Comparison of ENCODE assay signal across 8 cellular contexts in genomic region chr3:114418724-114419543, GRCh38.
DNase-seq lines count a peak whose midpoint lies in the region; ATAC-seq and TF ChIP-seq lines count a peak whose summit lies in the region.

No MANE protein-coding gene starts in this region.

- CTCF ChIA-PET in A673 (lab: Charles Lee) = interaction anchor here (0.8 to 2.9 kb wide), 11 partner anchors 8 to 128 kb away, joined by 3 to 56 read pairs (median 5); no protein-coding TSS in a partner anchor
- CTCF ChIA-PET in GM10248 (lab: Yijun Ruan, JAX) = interaction anchor here (0.7 to 11.3 kb wide), 59 partner anchors 9 to 1396 kb away, joined by 3 to 139 read pairs (median 5); no protein-coding TSS in a partner anchor
- CTCF ChIA-PET in HEK293T (lab: Yijun Ruan, JAX) = interaction anchor here (0.7 to 1.6 kb wide), 9 partner anchors 10 to 266 kb away, joined by 3 to 11 read pairs (median 4); no protein-coding TSS in a partner anchor

- no peak overlapping the region for H3K56ac ChIP-seq in mesendoderm (ENCODE audit: low read length)

- H3K23ac ChIP-seq in mesendoderm (ENCODE audit: low read length) = no peak overlapping the region

- H3K36me3 Mint-ChIP-seq in effector memory CD8-positive, alpha-beta T cell (ENCODE audit: insufficient read depth) = peaks cover 6% of the 10 kb centered on the region

- no peak overlapping the region for H3K4me3 Mint-ChIP-seq in effector memory CD8-positive, alpha-beta T cell

- H4K5ac ChIP-seq in mesendoderm (ENCODE audit: low read length) = no peak overlapping the region

- no peaks in the 10 kb centered on the region for H3K27me3 Mint-ChIP-seq in effector memory CD8-positive, alpha-beta T cell

- H4K20me1 ChIP-seq in Loucy (ENCODE audit: insufficient read depth, low read length, poor library complexity, severe bottlenecking) = peaks cover 6% of the 10 kb centered on the region

- no CpG with 5 or more reads among the region's 8 CpGs for WGBS in mesendoderm (ENCODE audit: extremely low coverage, insufficient coverage, low lambda C conversion rate)

- H3K9me2 ChIP-seq in Loucy (replicated peaks; ENCODE audit: low read depth, low read length) = no peaks in the 10 kb centered on the region

- no TSS peak for BruUV-seq in A673 (replicated peaks; lab: Mats Ljungman, UMichigan)

- H4K8ac ChIP-seq in mesendoderm (ENCODE audit: low read depth, low read length) = no peak overlapping the region

- no peak overlapping the region for H2AFZ ChIP-seq in Loucy (ENCODE audit: low read length)

- H2BK15ac ChIP-seq in mesendoderm (replicated peaks; ENCODE audit: low read depth) = no peak overlapping the region

- H3K4me1 ChIP-seq in A673 (ENCODE audit: insufficient read depth, low read length, poor library complexity, severe bottlenecking) (peaks cover 30% of the 10 kb centered on the region), Loucy (ENCODE audit: insufficient read depth, low read length, poor library complexity, severe bottlenecking) (no peaks in the 10 kb centered on the region), mesendoderm (ENCODE audit: control insufficient read depth, low read depth, low read length) (no peaks in the 10 kb centered on the region), vagina (no peaks in the 10 kb centered on the region)

- H3K36me3 ChIP-seq in A673 (ENCODE audit: insufficient read depth, low read length, poor library complexity, severe bottlenecking) (no peaks in the 10 kb centered on the region), Loucy (ENCODE audit: insufficient read depth, low read length) (no peaks in the 10 kb centered on the region), mesendoderm (ENCODE audit: control insufficient read depth, insufficient read depth, low read length) (no peaks in the 10 kb centered on the region), vagina (no peaks in the 10 kb centered on the region)

- H3K4ac ChIP-seq in mesendoderm (ENCODE audit: low read depth, low read length) = no peak overlapping the region

- no peaks in the 10 kb centered on the region for H3K9me3 Mint-ChIP-seq in effector memory CD8-positive, alpha-beta T cell

- H3K18ac ChIP-seq in mesendoderm (ENCODE audit: low read length) = no peak overlapping the region

- no peak overlapping the region for H2AK5ac ChIP-seq in mesendoderm (ENCODE audit: low read length)

- H2BK5ac ChIP-seq in mesendoderm (ENCODE audit: low read length) = no peak overlapping the region

- no peak overlapping the region for H3K27ac ChIP-seq in A673 (ENCODE audit: low read depth, low read length, poor library complexity, severe bottlenecking)
- no peak overlapping the region for H3K27ac ChIP-seq in mesendoderm (ENCODE audit: low read depth, low read length)
- peak overlapping the region; percentile 49 for H3K27ac ChIP-seq in vagina

- no peak overlapping the region for H3K27ac Mint-ChIP-seq in effector memory CD8-positive, alpha-beta T cell

- POLR2A ChIA-PET in A673 (lab: Charles Lee; ENCODE audit: low non-redundant PET) (interaction anchor here (0.6 kb wide), 1 partner anchor 1654 kb away, joined by 3 read pairs; no protein-coding TSS in a partner anchor), GM10248 (lab: Yijun Ruan, JAX) (interaction anchor here (0.6 kb wide), 1 partner anchor 342 kb away, joined by 4 read pairs; no protein-coding TSS in a partner anchor), HEK293T (lab: Yijun Ruan, JAX) (no interaction called here)

- no peaks in the 10 kb centered on the region for H3F3A ChIP-seq in Loucy (ENCODE audit: low read depth)

- H2BK120ac ChIP-seq in mesendoderm (ENCODE audit: low read depth, low read length) = no peak overlapping the region

- no peaks in the 10 kb centered on the region for H3K4me1 Mint-ChIP-seq in effector memory CD8-positive, alpha-beta T cell (ENCODE audit: low read depth in 2 of 2)

- H3K79me1 ChIP-seq in mesendoderm (ENCODE audit: low read length) = no peaks in the 10 kb centered on the region

- peak; percentile 94 for ATAC-seq in effector memory CD8-positive, alpha-beta T cell (replicated peaks)

- H3K4me2 ChIP-seq in Loucy (ENCODE audit: low read depth, low read length, poor library complexity, severe bottlenecking) = no peak overlapping the region
- H3K4me2 ChIP-seq in mesendoderm (ENCODE audit: low read length) = no peak overlapping the region

- H3K4me3 ChIP-seq in A673 (ENCODE audit: low read depth, low read length, poor library complexity, severe bottlenecking) = no peak overlapping the region
- H3K4me3 ChIP-seq in Loucy (ENCODE audit: low read length, poor library complexity, severe bottlenecking) = no peak overlapping the region
- H3K4me3 ChIP-seq in mesendoderm (ENCODE audit: low read length) = no peak overlapping the region
- no peak overlapping the region for H3K4me3 ChIP-seq in vagina

- TF ChIP-seq POLR2A in vagina (IDR thresholded peaks at IDR 0.05) = no peak

- H3K79me2 ChIP-seq in Loucy (ENCODE audit: insufficient read depth, low read length) (no peaks in the 10 kb centered on the region), mesendoderm (ENCODE audit: control insufficient read depth, insufficient read depth, low read length) (no peaks in the 10 kb centered on the region)

- DNase-seq in A673 (ENCODE audit: low spot score) (peak; percentile 89), GM10248 (ENCODE audit: extremely low spot score) (peak; percentile 29), HEK293T (ENCODE audit: extremely low spot score) (peak; percentile 56), RPMI8226 (peak; percentile 53), mesendoderm (peak; percentile 76), vagina (ENCODE audit: extremely low spot score in 2 of 2) (no peak)
- DNase-seq in effector memory CD8-positive, alpha-beta T cell = peak in 2 of 3 experiments; percentile 2 to 5

- intact Hi-C loops in A673 (cut with micrococcal nuclease; ENCODE audit: unreplicated experiment) (loop anchor here (5.0 to 10.0 kb wide), 3 partner anchors 57 to 1416 kb away; no protein-coding TSS in a partner anchor), vagina (cut with DNase I) (no loop called here)

- TF ChIP-seq CTCF in A673 (conservative IDR thresholded peaks at IDR 0.05; ENCODE audit: low read depth, low read length) (peak; percentile 84), GM10248 (IDR thresholded peaks at IDR 0.05; ENCODE audit: control extremely low read depth, extremely low read depth, low read depth, missing control alignments) (peak; percentile 71), Loucy (conservative IDR thresholded peaks at IDR 0.05; ENCODE audit: low read length) (peak; percentile 91), vagina (IDR thresholded peaks at IDR 0.05) (peak; percentile 54 to 93 (median 67))

- H3K9me3 ChIP-seq in A673 (ENCODE audit: low read depth, low read length, poor library complexity, severe bottlenecking) (no peaks in the 10 kb centered on the region), Loucy (ENCODE audit: insufficient read depth, low read depth, low read length) (no peaks in the 10 kb centered on the region), vagina (no peaks in the 10 kb centered on the region)

- no peaks in the 10 kb centered on the region for H3K27me3 ChIP-seq in A673 (replicated peaks; ENCODE audit: insufficient read depth, low read depth, low read length, poor library complexity)
- H3K27me3 ChIP-seq in Loucy (ENCODE audit: insufficient read depth, low read length, poor library complexity, severe bottlenecking) = no peaks in the 10 kb centered on the region
- no peaks in the 10 kb centered on the region for H3K27me3 ChIP-seq in mesendoderm (ENCODE audit: insufficient read depth, low read length, poor library complexity)
- no peaks in the 10 kb centered on the region for H3K27me3 ChIP-seq in vagina

- H3K9ac ChIP-seq in Loucy (ENCODE audit: low read depth, low read length, poor library complexity, severe bottlenecking) (no peak overlapping the region), mesendoderm (ENCODE audit: low read length) (no peak overlapping the region)

TF ChIP-seq in HEK293T, 16 proteins besides CTCF, POLR2A, EP300 and RAD21:
- TF ChIP-seq TARDBP (IDR thresholded peaks at IDR 0.05) (no peak), LEF1 (IDR thresholded peaks at IDR 0.05; ENCODE audit: borderline replicate concordance) (no peak), NFRKB (IDR thresholded peaks at IDR 0.05) (no peak), CTBP1 (IDR thresholded peaks at IDR 0.05; ENCODE audit: borderline replicate concordance) (no peak)

Comparison
In these comparisons a context has a peak if more than half of its experiments do, and no peak if none do; other contexts are left out.
1. DNase-seq: peak in A673 (single experiment), GM10248 (single experiment), HEK293T (single experiment), RPMI8226 (single experiment), effector memory CD8-positive, alpha-beta T cell (2 of 3) and mesendoderm (single experiment); none in vagina (0 of 2).
2. Peak in every context shown above with its lines, with median percentiles within 50 percentile points of each other: CTCF ChIP-seq.